In genomic region chr13:75762967-75763366, GRCh38 we compare ENCODE assay signal across 12 cellular contexts.
DNase-seq lines count a peak whose midpoint lies in the region; ATAC-seq, FAIRE-seq and TF ChIP-seq lines count a peak whose summit lies in the region.
"Had no signal": no experiment of that assay in that cellular context is flagged by ENCODE, and none has a peak within 500 bp of the region (broad histone marks: within the 10 kb centered on the region; RNA-seq: fewer than 3 reads in every experiment).

No MANE protein-coding gene starts in this region.

- 85 to 95% (median 89%) methylated on average over 2 of the region's 2 CpGs for WGBS in ovary, 3 donors

- ATAC-seq in GM18502 (IDR thresholded peaks at IDR 0.05; ENCODE audit: poor library complexity, unreplicated experiment) (peak; percentile 2), HG02981 (IDR thresholded peaks at IDR 0.05; ENCODE audit: unreplicated experiment) (peak; percentile 8), GM19351 (IDR thresholded peaks at IDR 0.05; ENCODE audit: unreplicated experiment) (no peak)

- H3K4me1 ChIP-seq in colonic mucosa = no peaks in the 10 kb centered on the region
- H3K4me1 ChIP-seq in ovary (ENCODE audit: insufficient read depth) = peaks cover 4% of the 10 kb centered on the region

- H3K27ac ChIP-seq in colonic mucosa (peak overlapping the region; percentile 80), ovary (peak overlapping the region in 1 of 2 donors; percentile 67)

- DNase-seq in colonic mucosa (no peak), ovary (no peak), GM12892 (ENCODE audit: insufficient read length) (no peak), erythroblast (lab: John Stamatoyannopoulos, UW) (no peak), posterior cingulate gyrus (no peak)
- DNase-seq: NCI-H187, sigmoid colon had no signal

- no peak for TF ChIP-seq EP300 in ovary (IDR thresholded peaks at IDR 0.05)

- intact Hi-C loops in colonic mucosa (cut with DNase I) = no loop called here
- intact Hi-C loops in ovary (cut with DNase I) = no loop called here
- intact Hi-C loops in posterior cingulate gyrus (cut with DNase I) = no loop called here

- H3K4me3 ChIP-seq in colonic mucosa (peak overlapping the region; percentile 30), ovary (peak overlapping the region; percentile 33)

- H3K36me3 ChIP-seq in colonic mucosa (no peaks in the 10 kb centered on the region), ovary (no peaks in the 10 kb centered on the region)
- H3K36me3 ChIP-seq: sigmoid colon had no signal

- TF ChIP-seq POLR2A in ovary (IDR thresholded peaks at IDR 0.05) (no peak), GM12892 (IDR thresholded peaks at IDR 0.05; ENCODE audit: low read depth, low read length) (no peak), erythroblast (IDR thresholded peaks at IDR 0.05; ENCODE audit: low read length) (no peak)

- H3K9me3 ChIP-seq in colonic mucosa = no peaks in the 10 kb centered on the region
- H3K9me3 ChIP-seq in ovary = no peaks in the 10 kb centered on the region
- H3K9me3 ChIP-seq: sigmoid colon had no signal

- H3K9ac ChIP-seq in colonic mucosa (ENCODE audit: low read depth in 2 of 2, low read length in 2 of 2) = peak overlapping the region; percentile 28 to 78

- no peak for FAIRE-seq in GM12892 (lab: Jason Lieb, UNC)
- FAIRE-seq: endometrium, G401.6 had no signal

- no peak for TF ChIP-seq CTCF in colonic mucosa (IDR thresholded peaks at IDR 0.05)
- TF ChIP-seq CTCF in ovary (IDR thresholded peaks at IDR 0.05) = no peak

- H3K27me3 ChIP-seq in colonic mucosa (no peaks in the 10 kb centered on the region), ovary (no peaks in the 10 kb centered on the region)
- H3K27me3 ChIP-seq: sigmoid colon had no signal
